ENCODE assay signal across 11 cellular contexts in genomic region chr1:54949971-54950360, GRCh38. TPM values are rescaled to one million over a fixed set of nuclear protein-coding genes. Genes with fewer than 3 reads are reported as not detected.
A peak's percentile ranks its signal among the peaks of the same experiment; 100 is the strongest.
DNase-seq lines count a peak whose midpoint lies in the region; ATAC-seq and TF ChIP-seq lines count a peak whose summit lies in the region.
"Had no signal": no experiment of that assay in that cellular context is flagged by ENCODE, and none has a peak within 500 bp of the region (broad histone marks: within the 10 kb centered on the region; RNA-seq: fewer than 3 reads in every experiment).

No MANE protein-coding gene starts in this region.

- peaks cover 4% of the 10 kb centered on the region for H3K27me3 Mint-ChIP-seq in activated CD8-positive, alpha-beta T cell treated with anti-CD3 and anti-CD28 coated beads, Interleukin-2, amount 10 ng/mL, durations not matched to agents 7 days and 5 days (ENCODE audit: low read depth)
- H3K27me3 Mint-ChIP-seq in activated CD8-positive, alpha-beta T cell treated with anti-CD3 and anti-CD28 coated beads for 36 hours, result peaks cover 3% of the 10 kb centered on the region
- peaks cover 2% of the 10 kb centered on the region for H3K27me3 Mint-ChIP-seq in type B pancreatic cell

- H3K27ac ChIP-seq in caudate nucleus (ENCODE audit: low read depth, low read length), result peak overlapping the region; percentile 90
- H3K27ac ChIP-seq: prostate gland had no signal

- CTCF ChIA-PET in activated CD8-positive, alpha-beta T cell treated with anti-CD3 and anti-CD28 coated beads, Interleukin-2, amount 10 ng/mL, durations not matched to agents 7 days and 5 days (lab: Charles Lee), result interaction anchor here (0.9 to 6.5 kb wide), 18 partner anchors 10 to 334 kb away, joined by 3 to 78 read pairs (median 6); partner anchors contain the start of genes BSND and DHCR24
- CTCF ChIA-PET in activated CD8-positive, alpha-beta T cell treated with anti-CD3 and anti-CD28 coated beads for 36 hours (lab: Charles Lee), result interaction anchor here (0.8 to 4.3 kb wide), 21 partner anchors 8 to 111 kb away, joined by 3 to 64 read pairs (median 6); partner anchors contain the start of genes BSND and DHCR24

- intact Hi-C loops in activated CD8-positive, alpha-beta T cell treated with anti-CD3 and anti-CD28 coated beads for 36 hours (cut with micrococcal nuclease), result loop anchor here (2.0 to 5.0 kb wide), 2 partner anchors 45 to 72 kb away; no protein-coding TSS in a partner anchor

- H3K4me1 Mint-ChIP-seq in activated CD8-positive, alpha-beta T cell treated with anti-CD3 and anti-CD28 coated beads, Interleukin-2, amount 10 ng/mL, durations not matched to agents 7 days and 5 days (ENCODE audit: low read depth), result peaks cover 26% of the 10 kb centered on the region
- H3K4me1 Mint-ChIP-seq in activated CD8-positive, alpha-beta T cell treated with anti-CD3 and anti-CD28 coated beads for 36 hours (ENCODE audit: low read depth), result peaks cover 2% of the 10 kb centered on the region
- peaks cover 20% of the 10 kb centered on the region for H3K4me1 Mint-ChIP-seq in type B pancreatic cell (ENCODE audit: unreplicated experiment)

- in situ Hi-C loops in ACHN (cut with HindIII; ENCODE audit: low pct_ligation_motif_present, low pct_unique_long_range_greater_than_20kb, low sequenced_read_pairs), result no loop called here

- H3K9me3 Mint-ChIP-seq in activated CD8-positive, alpha-beta T cell treated with anti-CD3 and anti-CD28 coated beads, Interleukin-2, amount 10 ng/mL, durations not matched to agents 7 days and 5 days (ENCODE audit: insufficient read depth), result no peaks in the 10 kb centered on the region
- H3K9me3 Mint-ChIP-seq in activated CD8-positive, alpha-beta T cell treated with anti-CD3 and anti-CD28 coated beads for 36 hours, result no peaks in the 10 kb centered on the region
- peaks cover 8% of the 10 kb centered on the region for H3K9me3 Mint-ChIP-seq in type B pancreatic cell
- H3K9me3 Mint-ChIP-seq: activated T-cell treated with anti-CD3 and anti-CD28 coated beads, Interleukin-2, amount 50 U/mL, for 24 hours had no signal

- DNase-seq in activated CD8-positive, alpha-beta T cell treated with anti-CD3 and anti-CD28 coated beads, Interleukin-2, amount 10 ng/mL, durations not matched to agents 7 days and 5 days, result no peak
- DNase-seq in activated CD8-positive, alpha-beta T cell treated with anti-CD3 and anti-CD28 coated beads for 36 hours, result no peak
- DNase-seq in caudate nucleus (lab: John Stamatoyannopoulos, UW), result peak in 3 of 61 donors; percentile 47 to 56 (median 54)
- peak; percentile 46 to 91 for DNase-seq in lung microvascular endothelial cell (ENCODE audit: low read depth in 2 of 2)
- DNase-seq in type B pancreatic cell (ENCODE audit: extremely low spot score, unreplicated experiment), result no peak
- DNase-seq in ACHN, result no peak

- H3K4me3 Mint-ChIP-seq in activated CD8-positive, alpha-beta T cell treated with anti-CD3 and anti-CD28 coated beads, Interleukin-2, amount 10 ng/mL, durations not matched to agents 7 days and 5 days, result no peak overlapping the region
- no peak overlapping the region for H3K4me3 Mint-ChIP-seq in activated CD8-positive, alpha-beta T cell treated with anti-CD3 and anti-CD28 coated beads for 36 hours
- H3K4me3 Mint-ChIP-seq in type B pancreatic cell, result peak overlapping the region; percentile 9
- H3K4me3 Mint-ChIP-seq: activated T-cell treated with anti-CD3 and anti-CD28 coated beads, Interleukin-2, amount 50 U/mL, for 24 hours had no signal

- H3K36me3 Mint-ChIP-seq in activated CD8-positive, alpha-beta T cell treated with anti-CD3 and anti-CD28 coated beads, Interleukin-2, amount 10 ng/mL, durations not matched to agents 7 days and 5 days (ENCODE audit: low read depth), result no peaks in the 10 kb centered on the region
- H3K36me3 Mint-ChIP-seq in activated CD8-positive, alpha-beta T cell treated with anti-CD3 and anti-CD28 coated beads for 36 hours (ENCODE audit: low read depth), result no peaks in the 10 kb centered on the region
- no peaks in the 10 kb centered on the region for H3K36me3 Mint-ChIP-seq in type B pancreatic cell

- peak overlapping the region; percentile 58 for H3K27ac Mint-ChIP-seq in activated CD8-positive, alpha-beta T cell treated with anti-CD3 and anti-CD28 coated beads, Interleukin-2, amount 10 ng/mL, durations not matched to agents 7 days and 5 days
- H3K27ac Mint-ChIP-seq in activated CD8-positive, alpha-beta T cell treated with anti-CD3 and anti-CD28 coated beads for 36 hours, result no peak overlapping the region
- peak overlapping the region; percentile 64 for H3K27ac Mint-ChIP-seq in type B pancreatic cell
- H3K27ac Mint-ChIP-seq: activated T-cell treated with anti-CD3 and anti-CD28 coated beads, Interleukin-2, amount 50 U/mL, for 24 hours had no signal

- ATAC-seq in activated CD8-positive, alpha-beta T cell treated with anti-CD3 and anti-CD28 coated beads, Interleukin-2, amount 10 ng/mL, durations not matched to agents 7 days and 5 days, result no peak
- ATAC-seq in activated CD8-positive, alpha-beta T cell treated with anti-CD3 and anti-CD28 coated beads for 36 hours, result no peak
- ATAC-seq in HG03196 (IDR thresholded peaks at IDR 0.05; ENCODE audit: unreplicated experiment) (no peak), HG03469 (IDR thresholded peaks at IDR 0.05; ENCODE audit: unreplicated experiment) (no peak)

- POLR2A ChIA-PET in activated CD8-positive, alpha-beta T cell treated with anti-CD3 and anti-CD28 coated beads, Interleukin-2, amount 10 ng/mL, durations not matched to agents 7 days and 5 days (lab: Charles Lee), result interaction anchor here (1.0 kb wide), 1 partner anchor 47 kb away, joined by 3 read pairs; no protein-coding TSS in a partner anchor
- POLR2A ChIA-PET in activated CD8-positive, alpha-beta T cell treated with anti-CD3 and anti-CD28 coated beads for 36 hours (lab: Charles Lee), result no interaction called here

- TF ChIP-seq CTCF in activated CD8-positive, alpha-beta T cell treated with anti-CD3 and anti-CD28 coated beads for 36 hours (IDR thresholded peaks at IDR 0.05), result no peak
- no peak for TF ChIP-seq CTCF in type B pancreatic cell (conservative IDR thresholded peaks at IDR 0.05)

RNA-seq across cellular contexts. Expression of gene TMEM61, which starts 30.5 kb away (rescaled TPM):
- total RNA-seq in activated CD8-positive, alpha-beta T cell treated with anti-CD3 and anti-CD28 coated beads, Interleukin-2, amount 10 ng/mL, durations not matched to agents 7 days and 5 days, result not detected
- not detected for total RNA-seq in activated CD8-positive, alpha-beta T cell treated with anti-CD3 and anti-CD28 coated beads for 36 hours
- total RNA-seq in lung microvascular endothelial cell (not detected in 2 replicates), type B pancreatic cell (ENCODE audit: low replicate concordance) (2.9 and 3.8 TPM in 2 replicates)
- total RNA-seq: A673 had no signal

RNA-seq across cellular contexts. Expression of gene BSND, which starts 48.8 kb away (rescaled TPM):
- total RNA-seq in activated CD8-positive, alpha-beta T cell treated with anti-CD3 and anti-CD28 coated beads, Interleukin-2, amount 10 ng/mL, durations not matched to agents 7 days and 5 days, result under 1 TPM in 1 of 2 experiments, not detected in 1; 0.05 TPM
- not detected for total RNA-seq in activated CD8-positive, alpha-beta T cell treated with anti-CD3 and anti-CD28 coated beads for 36 hours
- total RNA-seq in lung microvascular endothelial cell (not detected in 2 replicates), type B pancreatic cell (ENCODE audit: low replicate concordance) (0.05 TPM in 1 of 2 replicates, not detected in the other)
- total RNA-seq: A673 had no signal

Comparison
In these comparisons a context has a peak if more than half of its experiments do, and no peak if none do; other contexts are left out.
1. DNase-seq: peak in lung microvascular endothelial cell (2 of 2); none in activated CD8-positive, alpha-beta T cell treated with anti-CD3 and anti-CD28 coated beads, Interleukin-2, amount 10 ng/mL, durations not matched to agents 7 days and 5 days (single experiment), activated CD8-positive, alpha-beta T cell treated with anti-CD3 and anti-CD28 coated beads for 36 hours (single experiment), type B pancreatic cell (single experiment) and ACHN (single experiment).